Comparison of ENCODE assay signal across 1 cellular context in the genomic region with DNA sequence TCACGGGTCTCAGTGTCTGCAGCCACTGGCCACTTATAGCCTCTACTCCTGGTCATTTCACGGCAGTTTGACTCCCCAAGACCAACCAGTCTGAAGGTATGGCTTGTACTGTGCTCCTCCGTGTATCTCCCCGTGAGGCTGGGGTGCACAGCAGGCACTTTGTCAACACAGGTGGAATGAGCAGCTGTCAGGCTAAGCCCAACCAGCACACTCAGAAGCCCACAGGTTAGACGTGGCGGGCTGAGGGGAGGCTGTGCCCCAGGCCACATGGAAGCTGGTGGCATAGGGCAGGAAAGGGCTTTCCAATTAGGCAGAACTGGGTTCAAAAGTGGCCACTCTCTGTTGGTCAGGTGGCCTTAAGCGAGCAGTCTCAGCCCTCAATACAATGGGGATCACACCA.
TF ChIP-seq lines count a peak whose summit lies in the region.

No MANE protein-coding gene starts in this region.

TF ChIP-seq in HEK293, 187 proteins besides CTCF, POLR2A, EP300 and RAD21 (continued from another document):
- no peak for TF ChIP-seq ZBTB7A (tag by site-specific recombination; IDR thresholded peaks at IDR 0.05; ENCODE audit: low read depth)
- TF ChIP-seq, protein P1, sequence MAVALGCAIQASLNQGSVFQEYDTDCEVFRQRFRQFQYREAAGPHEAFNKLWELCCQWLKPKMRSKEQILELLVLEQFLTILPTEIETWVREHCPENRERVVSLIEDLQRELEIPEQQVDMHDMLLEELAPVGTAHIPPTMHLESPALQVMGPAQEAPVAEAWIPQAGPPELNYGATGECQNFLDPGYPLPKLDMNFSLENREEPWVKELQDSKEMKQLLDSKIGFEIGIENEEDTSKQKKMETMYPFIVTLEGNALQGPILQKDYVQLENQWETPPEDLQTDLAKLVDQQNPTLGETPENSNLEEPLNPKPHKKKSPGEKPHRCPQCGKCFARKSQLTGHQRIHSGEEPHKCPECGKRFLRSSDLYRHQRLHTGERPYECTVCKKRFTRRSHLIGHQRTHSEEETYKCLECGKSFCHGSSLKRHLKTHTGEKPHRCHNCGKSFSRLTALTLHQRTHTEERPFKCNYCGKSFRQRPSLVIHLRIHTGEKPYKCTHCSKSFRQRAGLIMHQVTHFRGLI (tag by site-specific recombination; IDR thresholded peaks at IDR 0.05) = peak; percentile 98
